ENCODE assay signal across 10 cellular contexts in the genomic region with DNA sequence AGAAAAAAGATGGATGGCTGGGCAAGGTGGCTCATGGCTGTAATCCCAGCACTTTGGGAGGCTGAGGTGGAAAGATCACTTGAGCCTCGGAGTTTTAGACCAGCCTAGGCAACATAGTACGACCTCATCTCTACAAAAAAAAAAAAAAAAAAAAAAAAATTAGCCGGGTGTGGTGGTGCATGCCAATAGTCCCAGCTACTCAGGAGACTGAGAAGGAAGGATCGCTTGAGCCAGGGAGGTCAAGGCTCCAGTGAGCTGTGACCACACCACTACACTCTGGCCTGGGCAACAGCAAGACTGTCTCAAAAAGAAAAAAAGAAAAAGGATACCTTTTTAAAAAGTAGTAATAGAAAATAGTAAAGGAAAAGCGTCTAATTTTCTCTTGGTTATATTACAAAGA. TPM values are rescaled to one million over a fixed set of nuclear protein-coding genes. Genes with fewer than 3 reads are reported as not detected.
DNase-seq lines count a peak whose midpoint lies in the region; ATAC-seq and TF ChIP-seq lines count a peak whose summit lies in the region.
"Had no signal": no experiment of that assay in that cellular context is flagged by ENCODE, and none has a peak within 500 bp of the region (broad histone marks: within the 10 kb centered on the region; RNA-seq: fewer than 3 reads in every experiment).

No MANE protein-coding gene starts in this region.

- H3K4me3 Mint-ChIP-seq in neural crest cell: no peak overlapping the region
- H3K4me3 Mint-ChIP-seq: nephron had no signal

- H3K9me3 Mint-ChIP-seq in neural crest cell: no peaks in the 10 kb centered on the region
- H3K9me3 Mint-ChIP-seq: nephron had no signal

- H3K36me3 Mint-ChIP-seq in neural crest cell (ENCODE audit: low read depth): no peaks in the 10 kb centered on the region

- in situ Hi-C loops in Caki2 (cut with HindIII; ENCODE audit: low pct_unique_long_range_greater_than_20kb, low sequenced_read_pairs): no loop called here

- peaks cover 23% of the 10 kb centered on the region for H3K4me1 ChIP-seq in adipocyte (ENCODE audit: control insufficient read depth, insufficient read depth, low read length)

- peak overlapping the region; percentile 73 for H3K4me3 ChIP-seq in adipocyte (ENCODE audit: low read length)

- H3K9ac ChIP-seq in adipocyte (ENCODE audit: low read length): no peak overlapping the region

- no peaks in the 10 kb centered on the region for H3K9me3 ChIP-seq in adipocyte (ENCODE audit: control insufficient read depth, low read length)

- H3K4me1 Mint-ChIP-seq in neural crest cell: peaks cover 33% of the 10 kb centered on the region

- DNase-seq in Caki2 (ENCODE audit: low read depth) (peak; percentile 81), HK-2 (ENCODE audit: unreplicated experiment) (peak; percentile 34), adipocyte (ENCODE audit: low read depth) (no peak), neural crest cell (ENCODE audit: low read depth, low spot score) (no peak), HUDEP-2 (lab: John Stamatoyannopoulos, UW; ENCODE audit: unreplicated experiment in 76 of 76) (no peak), NCI-H2029 (lab: John Stamatoyannopoulos, UW) (no peak)
- DNase-seq: DMS53, NCI-H524 treated with DMSO at 0.1 percent for 48 hours had no signal

- H3K36me3 ChIP-seq in adipocyte (ENCODE audit: control insufficient read depth, insufficient read depth, low read length, severe bottlenecking): no peaks in the 10 kb centered on the region

- no peaks in the 10 kb centered on the region for H3K27me3 ChIP-seq in adipocyte (replicated peaks; ENCODE audit: control insufficient read depth, insufficient read depth, low read length)

- no peaks in the 10 kb centered on the region for H3K27me3 Mint-ChIP-seq in neural crest cell (ENCODE audit: low read depth)

- peak overlapping the region; percentile 8 for H3K27ac Mint-ChIP-seq in neural crest cell (ENCODE audit: unreplicated experiment)

- ATAC-seq in HG02571 (IDR thresholded peaks at IDR 0.05; ENCODE audit: unreplicated experiment): no peak

- no peak for TF ChIP-seq CTCF in neural crest cell (conservative IDR thresholded peaks at IDR 0.05)

RNA-seq across cellular contexts. Expression of a gene that starts 20.7 kb away (rescaled TPM):
- total RNA-seq in Caki2 (2014; rRNA removed; shearing (Covaris generic); ENCODE audit: low replicate concordance): 19.7 and 24.4 TPM in 2 replicates
- total RNA-seq in neural crest cell: 42.1 and 44.1 TPM in 2 replicates

Comparison
In these comparisons a context has a peak if more than half of its experiments do, and no peak if none do; other contexts are left out.
1. DNase-seq: peak in Caki2 (single experiment) and HK-2 (single experiment); none in adipocyte (single experiment), neural crest cell (single experiment), HUDEP-2 (0 of 76) and NCI-H2029 (single experiment).